Comparison of ENCODE assay signal across 8 cellular contexts in the genomic region with DNA sequence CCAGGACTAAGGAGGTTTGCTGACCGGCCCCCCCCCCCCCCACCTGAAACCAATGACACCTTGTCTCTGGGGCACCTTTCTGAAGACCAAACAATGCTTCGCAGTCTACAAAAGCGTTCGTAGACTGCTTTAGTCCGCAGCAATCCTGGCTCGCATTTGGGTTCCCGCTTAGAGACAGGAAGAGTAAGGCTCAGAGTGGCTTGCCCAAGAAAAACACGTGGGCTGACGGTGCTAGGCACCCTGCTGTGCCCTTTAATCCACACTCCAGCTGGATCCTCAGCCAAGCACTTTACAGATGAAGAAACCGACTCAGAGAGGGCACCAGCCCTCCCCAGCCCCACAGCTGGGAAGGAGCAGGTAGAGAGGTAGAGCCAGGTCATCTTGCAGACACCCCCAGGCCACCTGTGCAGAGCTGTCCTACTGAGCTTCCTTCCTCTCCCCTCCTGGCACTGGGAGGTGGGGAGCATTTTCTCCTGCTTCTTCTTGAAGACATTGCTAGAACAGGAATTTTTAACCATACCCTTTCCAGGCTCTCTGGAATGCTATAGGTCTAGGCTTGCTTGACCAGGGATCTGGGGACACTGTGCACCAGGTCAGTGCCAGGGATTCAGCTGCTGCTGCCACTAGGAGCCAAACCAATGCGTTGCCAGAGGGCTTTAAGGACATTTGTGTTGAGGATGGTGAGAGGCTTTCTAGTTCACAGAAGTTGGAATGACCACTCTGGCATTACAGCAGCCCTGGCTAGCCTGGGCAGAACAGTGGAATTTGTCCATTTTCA. TPM values are rescaled to one million over a fixed set of nuclear protein-coding genes. Genes with fewer than 3 reads are reported as not detected.
DNase-seq lines count a peak whose midpoint lies in the region; ATAC-seq and TF ChIP-seq lines count a peak whose summit lies in the region.
"Had no signal": no experiment of that assay in that cellular context is flagged by ENCODE, and none has a peak within 500 bp of the region (broad histone marks: within the 10 kb centered on the region; RNA-seq: fewer than 3 reads in every experiment).

No MANE protein-coding gene starts in this region.

- H3F3A ChIP-seq in OCI-LY1 (ENCODE audit: insufficient read depth, low read length), result no peaks in the 10 kb centered on the region

- no peak overlapping the region for H3K9ac ChIP-seq in OCI-LY1 (ENCODE audit: low read length)

- H3K27me3 ChIP-seq in OCI-LY1 (ENCODE audit: insufficient read depth, low read length) (no peaks in the 10 kb centered on the region), osteoblast (ENCODE audit: insufficient read depth, low read length) (peaks cover 39% of the 10 kb centered on the region)

- H3K4me3 ChIP-seq in HEK293 (ENCODE audit: low read depth, low read length), result no peak overlapping the region
- no peak overlapping the region for H3K4me3 ChIP-seq in OCI-LY1 (ENCODE audit: low read depth, low read length, poor library complexity, severe bottlenecking)
- H3K4me3 ChIP-seq in epithelial cell of esophagus (ENCODE audit: low read length), result peak overlapping the region; percentile 52
- peak overlapping the region; percentile 72 for H3K4me3 ChIP-seq in osteoblast (ENCODE audit: insufficient read depth, low read length)

- H3K4me1 ChIP-seq in HEK293 (ENCODE audit: control insufficient read depth, insufficient read depth, low read length), result no peaks in the 10 kb centered on the region; the same call in 1 of the 2 replicates
- H3K4me1 ChIP-seq in OCI-LY1 (ENCODE audit: insufficient read depth, low read length, severe bottlenecking), result peaks cover 12% of the 10 kb centered on the region
- peaks cover 19% of the 10 kb centered on the region for H3K4me1 ChIP-seq in osteoblast (ENCODE audit: insufficient read depth, low read length)

- H3K9me3 ChIP-seq in HEK293 (ENCODE audit: control insufficient read depth, insufficient read depth, low read depth, low read length) (no peaks in the 10 kb centered on the region), OCI-LY1 (ENCODE audit: low read length) (no peaks in the 10 kb centered on the region), osteoblast (ENCODE audit: low read depth, low read length) (peaks cover 12% of the 10 kb centered on the region)

- no peak for TF ChIP-seq CTCF in HEK293 (tag by site-specific recombination; IDR thresholded peaks at IDR 0.05)
- no peak for TF ChIP-seq CTCF in OCI-LY1 (IDR thresholded peaks at IDR 0.05; ENCODE audit: low read length)
- TF ChIP-seq CTCF in epithelial cell of esophagus (IDR thresholded peaks at IDR 0.05; ENCODE audit: insufficient read depth, low read depth, low read length, missing control alignments), result no peak
- TF ChIP-seq CTCF in osteoblast (IDR thresholded peaks at IDR 0.05; ENCODE audit: extremely low read depth, low read depth, low read length), result no peak

- no peaks in the 10 kb centered on the region for H3K36me3 ChIP-seq in HEK293 (ENCODE audit: control insufficient read depth in 2 of 2, insufficient read depth in 1 of 2, low read length in 2 of 2)
- H3K36me3 ChIP-seq in OCI-LY1 (ENCODE audit: insufficient read depth, low read length), result no peaks in the 10 kb centered on the region
- H3K36me3 ChIP-seq in osteoblast (ENCODE audit: insufficient read depth, low read length), result no peaks in the 10 kb centered on the region

- no peak for ATAC-seq in HG03457 (IDR thresholded peaks at IDR 0.05; ENCODE audit: unreplicated experiment)

- H3K9me2 ChIP-seq in OCI-LY1 (ENCODE audit: low read depth, low read length), result no peaks in the 10 kb centered on the region

- H2AFZ ChIP-seq in OCI-LY1 (ENCODE audit: low read length), result no peak overlapping the region
- no peak overlapping the region for H2AFZ ChIP-seq in osteoblast (ENCODE audit: low read length)

- H3K4me2 ChIP-seq in OCI-LY1 (ENCODE audit: low read length) (peak overlapping the region; percentile 85; the same call in 1 of the 2 replicates), osteoblast (ENCODE audit: insufficient read depth, low read length) (peak overlapping the region; percentile 92)

- no peaks in the 10 kb centered on the region for H3K79me2 ChIP-seq in OCI-LY1 (ENCODE audit: insufficient read depth, low read length)
- no peaks in the 10 kb centered on the region for H3K79me2 ChIP-seq in osteoblast (ENCODE audit: insufficient read depth, low read length)

- DNase-seq in epithelial cell of esophagus (ENCODE audit: low read depth) (no peak), osteoblast (ENCODE audit: insufficient read length, low spot score, missing footprints) (peak; percentile 55), HT-29 (ENCODE audit: low spot score) (no peak)
- DNase-seq in effector CD8-positive, alpha-beta T cell (lab: John Stamatoyannopoulos, UW), result no peak

- H4K20me1 ChIP-seq in OCI-LY1 (ENCODE audit: insufficient read depth, low read length) (no peaks in the 10 kb centered on the region), osteoblast (ENCODE audit: insufficient read depth, low read length) (no peaks in the 10 kb centered on the region)

- CTCF ChIA-PET in HEK293 (lab: Yijun Ruan, JAX), result no interaction called here

- H3K27ac ChIP-seq in HEK293 (ENCODE audit: extremely low read depth, low read depth, low read length), result no peak overlapping the region
- no peak overlapping the region for H3K27ac ChIP-seq in OCI-LY1 (ENCODE audit: low read depth, low read length, poor library complexity, severe bottlenecking)
- no peak overlapping the region for H3K27ac ChIP-seq in osteoblast (ENCODE audit: low read depth, low read length)

- POLR2A ChIA-PET in HEK293 (lab: Yijun Ruan, JAX), result interaction anchor here (0.7 kb wide), 1 partner anchor 628 kb away, joined by 7 read pairs; no protein-coding TSS in a partner anchor

TF ChIP-seq in HEK293, 187 proteins besides CTCF, POLR2A, EP300 and RAD21 (continues in another document):
- peak; percentile 57; the same call in 1 of the 2 replicates for TF ChIP-seq ZNF660 (tag by site-specific recombination; IDR thresholded peaks at IDR 0.05)
- 0 out of 2 replicates have a peak, but pooled peaks have one; percentile 16 for TF ChIP-seq ZNF629 (tag by site-specific recombination; IDR thresholded peaks at IDR 0.05)
- no peak for TF ChIP-seq ZNF548 (tag by site-specific recombination; IDR thresholded peaks at IDR 0.05)
- TF ChIP-seq ZNF335 (tag by site-specific recombination; conservative IDR thresholded peaks at IDR 0.05), result peak; percentile 27; the same call in 1 of the 2 replicates
- 0 out of 2 replicates have a peak, but pooled peaks have one; percentile 52 for TF ChIP-seq ZBTB17 (tag by site-specific recombination; IDR thresholded peaks at IDR 0.05)
- peak; percentile 29; the same call in 1 of the 2 replicates for TF ChIP-seq ZBTB8A (tag by site-specific recombination; IDR thresholded peaks at IDR 0.05)
- no peak for TF ChIP-seq ZNF138 (tag by site-specific recombination; IDR thresholded peaks at IDR 0.05; ENCODE audit: borderline replicate concordance)
- TF ChIP-seq, protein P1, sequence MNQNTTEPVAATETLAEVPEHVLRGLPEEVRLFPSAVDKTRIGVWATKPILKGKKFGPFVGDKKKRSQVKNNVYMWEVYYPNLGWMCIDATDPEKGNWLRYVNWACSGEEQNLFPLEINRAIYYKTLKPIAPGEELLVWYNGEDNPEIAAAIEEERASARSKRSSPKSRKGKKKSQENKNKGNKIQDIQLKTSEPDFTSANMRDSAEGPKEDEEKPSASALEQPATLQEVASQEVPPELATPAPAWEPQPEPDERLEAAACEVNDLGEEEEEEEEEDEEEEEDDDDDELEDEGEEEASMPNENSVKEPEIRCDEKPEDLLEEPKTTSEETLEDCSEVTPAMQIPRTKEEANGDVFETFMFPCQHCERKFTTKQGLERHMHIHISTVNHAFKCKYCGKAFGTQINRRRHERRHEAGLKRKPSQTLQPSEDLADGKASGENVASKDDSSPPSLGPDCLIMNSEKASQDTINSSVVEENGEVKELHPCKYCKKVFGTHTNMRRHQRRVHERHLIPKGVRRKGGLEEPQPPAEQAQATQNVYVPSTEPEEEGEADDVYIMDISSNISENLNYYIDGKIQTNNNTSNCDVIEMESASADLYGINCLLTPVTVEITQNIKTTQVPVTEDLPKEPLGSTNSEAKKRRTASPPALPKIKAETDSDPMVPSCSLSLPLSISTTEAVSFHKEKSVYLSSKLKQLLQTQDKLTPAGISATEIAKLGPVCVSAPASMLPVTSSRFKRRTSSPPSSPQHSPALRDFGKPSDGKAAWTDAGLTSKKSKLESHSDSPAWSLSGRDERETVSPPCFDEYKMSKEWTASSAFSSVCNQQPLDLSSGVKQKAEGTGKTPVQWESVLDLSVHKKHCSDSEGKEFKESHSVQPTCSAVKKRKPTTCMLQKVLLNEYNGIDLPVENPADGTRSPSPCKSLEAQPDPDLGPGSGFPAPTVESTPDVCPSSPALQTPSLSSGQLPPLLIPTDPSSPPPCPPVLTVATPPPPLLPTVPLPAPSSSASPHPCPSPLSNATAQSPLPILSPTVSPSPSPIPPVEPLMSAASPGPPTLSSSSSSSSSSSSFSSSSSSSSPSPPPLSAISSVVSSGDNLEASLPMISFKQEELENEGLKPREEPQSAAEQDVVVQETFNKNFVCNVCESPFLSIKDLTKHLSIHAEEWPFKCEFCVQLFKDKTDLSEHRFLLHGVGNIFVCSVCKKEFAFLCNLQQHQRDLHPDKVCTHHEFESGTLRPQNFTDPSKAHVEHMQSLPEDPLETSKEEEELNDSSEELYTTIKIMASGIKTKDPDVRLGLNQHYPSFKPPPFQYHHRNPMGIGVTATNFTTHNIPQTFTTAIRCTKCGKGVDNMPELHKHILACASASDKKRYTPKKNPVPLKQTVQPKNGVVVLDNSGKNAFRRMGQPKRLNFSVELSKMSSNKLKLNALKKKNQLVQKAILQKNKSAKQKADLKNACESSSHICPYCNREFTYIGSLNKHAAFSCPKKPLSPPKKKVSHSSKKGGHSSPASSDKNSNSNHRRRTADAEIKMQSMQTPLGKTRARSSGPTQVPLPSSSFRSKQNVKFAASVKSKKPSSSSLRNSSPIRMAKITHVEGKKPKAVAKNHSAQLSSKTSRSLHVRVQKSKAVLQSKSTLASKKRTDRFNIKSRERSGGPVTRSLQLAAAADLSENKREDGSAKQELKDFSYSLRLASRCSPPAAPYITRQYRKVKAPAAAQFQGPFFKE (tag by site-specific recombination; IDR thresholded peaks at IDR 0.05; ENCODE audit: borderline replicate concordance), result no peak
- no peak for TF ChIP-seq ZNF311 (tag by site-specific recombination; IDR thresholded peaks at IDR 0.05; ENCODE audit: borderline replicate concordance)
- TF ChIP-seq ZNF600 (tag by site-specific recombination; IDR thresholded peaks at IDR 0.05), result 0 out of 2 replicates have a peak, but pooled peaks have one; percentile 42

RNA-seq across cellular contexts. Expression of a gene that starts 1.0 kb away (rescaled TPM):
- 4.3 and 4.4 TPM in 2 replicates for total RNA-seq in osteoblast
- total RNA-seq in HT-29 (2014; rRNA removed; shearing (Covaris generic)), result 8.2 and 12.8 TPM in 2 replicates

RNA-seq across cellular contexts. Expression of a gene that starts 36.5 kb away (rescaled TPM):
- total RNA-seq in osteoblast, result not detected in 2 replicates
- total RNA-seq in HT-29 (2014; rRNA removed; shearing (Covaris generic)), result 0.64 and 2.3 TPM in 2 replicates
- total RNA-seq: RPMI7951 had no signal

Comparison
In these comparisons a context has a peak if more than half of its experiments do, and no peak if none do; other contexts are left out.
1. H3K4me3 ChIP-seq: peak in epithelial cell of esophagus (single experiment) and osteoblast (single experiment); none in HEK293 (single experiment) and OCI-LY1 (single experiment).